9 cellular contexts compared by ENCODE assay signal in genomic region chr3:79517766-79518413, GRCh38.
DNase-seq lines count a peak whose midpoint lies in the region; ATAC-seq and TF ChIP-seq lines count a peak whose summit lies in the region.
"Had no signal": no experiment of that assay in that cellular context is flagged by ENCODE, and none has a peak within 500 bp of the region (broad histone marks: within the 10 kb centered on the region; RNA-seq: fewer than 3 reads in every experiment).

No MANE protein-coding gene starts in this region.

- H3K27me3 Mint-ChIP-seq in activated CD4-positive, alpha-beta T cell treated with anti-CD3 and anti-CD28 coated beads for 36 hours: no peaks in the 10 kb centered on the region

- ATAC-seq in activated CD4-positive, alpha-beta T cell treated with anti-CD3 and anti-CD28 coated beads for 36 hours: no peak
- ATAC-seq in GM21786 (IDR thresholded peaks at IDR 0.05; ENCODE audit: unreplicated experiment): no peak

- no peak overlapping the region for H3K4me3 Mint-ChIP-seq in activated CD4-positive, alpha-beta T cell treated with anti-CD3 and anti-CD28 coated beads for 36 hours

- H3K27ac ChIP-seq in OCI-LY3 (ENCODE audit: low read length): no peak overlapping the region
- H3K27ac ChIP-seq in thyroid gland: no peak overlapping the region
- H3K27ac ChIP-seq: thoracic aorta had no signal

- peak; percentile 87 for TF ChIP-seq CTCF in OCI-LY3 (IDR thresholded peaks at IDR 0.05; ENCODE audit: low read depth, low read length)
- peak; percentile 86 for TF ChIP-seq CTCF in fibroblast of pulmonary artery (IDR thresholded peaks at IDR 0.05; ENCODE audit: low read length, missing control alignments)
- TF ChIP-seq CTCF in thyroid gland (IDR thresholded peaks at IDR 0.05): peak in 4 of 6 experiments; percentile 4 to 44 (median 22)

- H3K4me1 ChIP-seq in OCI-LY3 (ENCODE audit: low read length) (peaks cover 4% of the 10 kb centered on the region; the same call in 1 of the 2 replicates), thyroid gland (no peaks in the 10 kb centered on the region)

- no peak for TF ChIP-seq POLR2A in thyroid gland (IDR thresholded peaks at IDR 0.05)

- no peak overlapping the region for H3K9ac ChIP-seq in OCI-LY3 (ENCODE audit: low read length)

- POLR2A ChIA-PET in activated CD4-positive, alpha-beta T cell treated with anti-CD3 and anti-CD28 coated beads for 36 hours (lab: Charles Lee): no interaction called here

- intact Hi-C loops in activated CD4-positive, alpha-beta T cell treated with anti-CD3 and anti-CD28 coated beads for 36 hours (cut with DNase I, micrococcal nuclease): no loop called here
- intact Hi-C loops in thyroid gland (cut with DNase I): no loop called here

- H3K79me2 ChIP-seq in OCI-LY3 (ENCODE audit: low read length): no peaks in the 10 kb centered on the region

- H3K9me3 ChIP-seq in OCI-LY3 (ENCODE audit: insufficient read depth, low read length) (no peaks in the 10 kb centered on the region), thyroid gland (no peaks in the 10 kb centered on the region)
- H3K9me3 ChIP-seq: thoracic aorta had no signal

- H3K36me3 ChIP-seq in OCI-LY3 (replicated peaks; ENCODE audit: low read depth, low read length) (no peaks in the 10 kb centered on the region), thyroid gland (no peaks in the 10 kb centered on the region)
- H3K36me3 ChIP-seq: thoracic aorta had no signal

- no peak overlapping the region for H2AFZ ChIP-seq in OCI-LY3 (ENCODE audit: low read depth, low read length)

- no peaks in the 10 kb centered on the region for H3K36me3 Mint-ChIP-seq in activated CD4-positive, alpha-beta T cell treated with anti-CD3 and anti-CD28 coated beads for 36 hours (ENCODE audit: low read depth)

- no peaks in the 10 kb centered on the region for H3K27me3 ChIP-seq in OCI-LY3 (ENCODE audit: low read depth, low read length)
- no peaks in the 10 kb centered on the region for H3K27me3 ChIP-seq in thyroid gland

- CTCF ChIA-PET in activated CD4-positive, alpha-beta T cell treated with anti-CD3 and anti-CD28 coated beads for 36 hours (lab: Charles Lee): interaction anchor here (0.6 kb wide), 1 partner anchor 1234 kb away, joined by 4 read pairs; no protein-coding TSS in a partner anchor

- H3K9me3 Mint-ChIP-seq in activated CD4-positive, alpha-beta T cell treated with anti-CD3 and anti-CD28 coated beads for 36 hours (ENCODE audit: low read depth): peaks cover 3% of the 10 kb centered on the region

- H3K4me1 Mint-ChIP-seq in activated CD4-positive, alpha-beta T cell treated with anti-CD3 and anti-CD28 coated beads for 36 hours: no peaks in the 10 kb centered on the region

- no peaks in the 10 kb centered on the region for H4K20me1 ChIP-seq in OCI-LY3 (ENCODE audit: insufficient read depth, low read length)

- DNase-seq in activated CD4-positive, alpha-beta T cell treated with anti-CD3 and anti-CD28 coated beads for 36 hours: peak; percentile 6
- no peak for DNase-seq in activated CD4-positive, alpha-beta T cell treated with anti-CD3 and anti-CD28 coated beads for 48 hours
- peak; percentile 72 for DNase-seq in fibroblast of pulmonary artery (ENCODE audit: low read depth)
- DNase-seq in thyroid gland: no peak
- DNase-seq in T-helper 2 cell: no peak
- no peak for DNase-seq in NCI-H774 (lab: John Stamatoyannopoulos, UW)

- no peak overlapping the region for H3K27ac Mint-ChIP-seq in activated CD4-positive, alpha-beta T cell treated with anti-CD3 and anti-CD28 coated beads for 36 hours

- H3K4me2 ChIP-seq in OCI-LY3 (ENCODE audit: low read length): no peak overlapping the region

- no peak overlapping the region for H3K4me3 ChIP-seq in OCI-LY3 (ENCODE audit: low read length)
- H3K4me3 ChIP-seq in fibroblast of pulmonary artery (replicated peaks; ENCODE audit: low read depth, low read length): no peak overlapping the region
- H3K4me3 ChIP-seq in thyroid gland (replicated peaks in 1 of 3): no peak overlapping the region
- H3K4me3 ChIP-seq: thoracic aorta had no signal

- 18 to 28% methylated on average over 2 of the region's 2 CpGs for WGBS in thyroid gland, 2 donors

Comparison
In these comparisons a context has a peak if more than half of its experiments do, and no peak if none do; other contexts are left out.
1. DNase-seq: peak in activated CD4-positive, alpha-beta T cell treated with anti-CD3 and anti-CD28 coated beads for 36 hours (single experiment) and fibroblast of pulmonary artery (single experiment); none in activated CD4-positive, alpha-beta T cell treated with anti-CD3 and anti-CD28 coated beads for 48 hours (single experiment), thyroid gland (0 of 2), T-helper 2 cell (0 of 5) and NCI-H774 (single experiment).
2. CTCF ChIP-seq: peak in every context shown above with its lines; median percentile 87 in OCI-LY3; 86 in fibroblast of pulmonary artery; 22 in thyroid gland.